Comparison of ENCODE assay signal across 13 cellular contexts in the genomic region with DNA sequence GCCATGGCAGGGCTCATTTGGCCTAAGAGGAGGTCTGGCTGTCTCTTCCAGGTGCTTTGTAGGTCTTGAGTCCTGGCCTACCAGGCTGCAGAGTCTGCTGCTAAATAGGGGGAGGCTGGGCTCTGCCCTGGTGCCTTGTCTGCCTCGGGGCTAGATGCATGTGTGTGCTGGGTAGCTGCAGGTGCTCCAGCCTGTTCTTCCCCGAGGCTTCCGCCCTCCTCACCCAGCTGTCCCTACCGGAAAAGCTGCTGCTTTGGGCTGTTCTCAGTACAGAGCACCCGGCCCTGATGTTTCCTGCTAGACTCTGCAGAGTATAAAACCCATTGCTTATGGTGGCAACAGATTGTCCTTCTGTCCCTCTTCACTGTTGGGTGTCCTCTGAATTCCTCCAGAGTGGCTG. TPM values are rescaled to one million over a fixed set of nuclear protein-coding genes. Genes with fewer than 3 reads are reported as not detected.
DNase-seq lines count a peak whose midpoint lies in the region; ATAC-seq and TF ChIP-seq lines count a peak whose summit lies in the region.
"Had no signal": no experiment of that assay in that cellular context is flagged by ENCODE, and none has a peak within 500 bp of the region (broad histone marks: within the 10 kb centered on the region; RNA-seq: fewer than 3 reads in every experiment).

No MANE protein-coding gene starts in this region.

- H2AFZ ChIP-seq in hepatocyte: no peak overlapping the region

- H3K27me3 ChIP-seq in breast epithelium: no peaks in the 10 kb centered on the region
- H3K27me3 ChIP-seq in hepatocyte: no peaks in the 10 kb centered on the region
- no peaks in the 10 kb centered on the region for H3K27me3 ChIP-seq in upper lobe of right lung
- H3K27me3 ChIP-seq: vagina had no signal

- 64% methylated on average over 5 of the region's 5 CpGs for WGBS in hepatocyte (ENCODE audit: low lambda C conversion rate, missing lambda C conversion rate)

- H3K27ac ChIP-seq in breast epithelium (no peak overlapping the region), hepatocyte (peak overlapping the region; percentile 17), upper lobe of right lung (no peak overlapping the region)

- TF ChIP-seq POLR2A in breast epithelium (IDR thresholded peaks at IDR 0.05): no peak

- intact Hi-C loops in MCF 10A (cut with micrococcal nuclease) (no loop called here), breast epithelium (cut with DNase I; ENCODE audit: low total_unique reads) (no loop called here), upper lobe of right lung (cut with DNase I) (no loop called here)

- H3K36me3 ChIP-seq in breast epithelium (no peaks in the 10 kb centered on the region), hepatocyte (replicated peaks; ENCODE audit: insufficient read depth, low read depth) (no peaks in the 10 kb centered on the region), upper lobe of right lung (no peaks in the 10 kb centered on the region)
- H3K36me3 ChIP-seq: vagina had no signal

- H3K9me3 ChIP-seq in breast epithelium (no peaks in the 10 kb centered on the region), hepatocyte (ENCODE audit: low read depth) (no peaks in the 10 kb centered on the region), upper lobe of right lung (no peaks in the 10 kb centered on the region)
- H3K9me3 ChIP-seq: vagina had no signal

- H3K4me2 ChIP-seq in hepatocyte: no peak overlapping the region

- peak; percentile 22; the same call in 1 of the 2 replicates for ATAC-seq in WTC11
- peak; percentile 34 for ATAC-seq in upper lobe of right lung

- H3K36me3 Mint-ChIP-seq in MCF 10A (ENCODE audit: insufficient read depth, unreplicated experiment): peaks cover 21% of the 10 kb centered on the region
- H3K36me3 Mint-ChIP-seq in WTC11: peaks cover 9% of the 10 kb centered on the region

- no peak overlapping the region for H3K4me3 ChIP-seq in breast epithelium
- H3K4me3 ChIP-seq in hepatocyte: no peak overlapping the region
- no peak overlapping the region for H3K4me3 ChIP-seq in upper lobe of right lung
- H3K4me3 ChIP-seq: vagina had no signal

- H3K4me3 Mint-ChIP-seq in MCF 10A (ENCODE audit: unreplicated experiment) (no peak overlapping the region), WTC11 (no peak overlapping the region)
- H3K4me3 Mint-ChIP-seq: immature natural killer cell had no signal

- H3K27me3 Mint-ChIP-seq in MCF 10A (ENCODE audit: insufficient read depth, unreplicated experiment) (no peaks in the 10 kb centered on the region), WTC11 (ENCODE audit: low read depth) (no peaks in the 10 kb centered on the region)

- H3K27ac Mint-ChIP-seq in MCF 10A (ENCODE audit: low read depth, unreplicated experiment) (peak overlapping the region; percentile 6), WTC11 (no peak overlapping the region)
- H3K27ac Mint-ChIP-seq: immature natural killer cell had no signal

- no peaks in the 10 kb centered on the region for H3K9me3 Mint-ChIP-seq in MCF 10A (ENCODE audit: unreplicated experiment)
- no peaks in the 10 kb centered on the region for H3K9me3 Mint-ChIP-seq in WTC11
- H3K9me3 Mint-ChIP-seq: immature natural killer cell had no signal

- BruUV-seq in MCF 10A (replicated peaks; lab: Mats Ljungman, UMichigan): no TSS peak

- TF ChIP-seq CTCF in MCF 10A (IDR thresholded peaks at IDR 0.05; ENCODE audit: unreplicated experiment) (no peak), breast epithelium (IDR thresholded peaks at IDR 0.05) (no peak), WTC11 (IDR thresholded peaks at IDR 0.05) (no peak), hepatocyte (IDR thresholded peaks at IDR 0.05; ENCODE audit: poor library complexity) (no peak), upper lobe of right lung (IDR thresholded peaks at IDR 0.05) (no peak)

- POLR2A ChIA-PET in MCF 10A (lab: Yijun Ruan, JAX): interaction anchor here (0.6 to 3.5 kb wide), 12 partner anchors 9 to 116 kb away, joined by 3 to 30 read pairs (median 9); a partner anchor contains a TSS
- POLR2A ChIA-PET in WTC11 (lab: Charles Lee): interaction anchor here (0.6 kb wide), 1 partner anchor 299 kb away, joined by 3 read pairs; no protein-coding TSS in a partner anchor

- no peaks in the 10 kb centered on the region for H3K4me1 ChIP-seq in breast epithelium
- peaks cover 11% of the 10 kb centered on the region for H3K4me1 ChIP-seq in hepatocyte (ENCODE audit: insufficient read depth)
- no peaks in the 10 kb centered on the region for H3K4me1 ChIP-seq in upper lobe of right lung

- no peaks in the 10 kb centered on the region for H3K9me2 ChIP-seq in hepatocyte (replicated peaks; ENCODE audit: insufficient read depth)

- CTCF ChIA-PET in MCF 10A (lab: Yijun Ruan, JAX) (interaction anchor here (0.9 to 1.4 kb wide), 2 partner anchors 8 to 14 kb away, joined by 4 to 5 read pairs; no protein-coding TSS in a partner anchor), WTC11 (lab: Charles Lee) (interaction anchor here (0.7 to 2.4 kb wide), 2 partner anchors 8 to 288 kb away, joined by 4 to 9 read pairs; no protein-coding TSS in a partner anchor)

- DNase-seq in MCF 10A (ENCODE audit: unreplicated experiment): no peak
- DNase-seq in breast epithelium (ENCODE audit: low spot score in 2 of 2): no peak
- no peak for DNase-seq in WTC11 (ENCODE audit: low spot score)
- no peak for DNase-seq in hepatocyte (ENCODE audit: low spot score)
- DNase-seq in upper lobe of right lung: peak; percentile 30
- DNase-seq in 8988T: no peak
- DNase-seq in DMS 273 (lab: John Stamatoyannopoulos, UW; ENCODE audit: unreplicated experiment): no peak
- DNase-seq in Kasumi-1 (lab: John Stamatoyannopoulos, UW): no peak
- DNase-seq: immature natural killer cell, NCI-H1048, NCI-H345, OCI-M1 had no signal

- no peaks in the 10 kb centered on the region for H4K20me1 ChIP-seq in hepatocyte (ENCODE audit: insufficient read depth, poor library complexity, severe bottlenecking)

- peaks cover 15% of the 10 kb centered on the region for H3K4me1 Mint-ChIP-seq in MCF 10A (ENCODE audit: insufficient read depth, unreplicated experiment)
- 0 out of 2 replicates have a peak, but pooled peaks cover 6% of the 10 kb centered on the region for H3K4me1 Mint-ChIP-seq in WTC11
- H3K4me1 Mint-ChIP-seq: immature natural killer cell had no signal

- H3K79me2 ChIP-seq in hepatocyte: no peaks in the 10 kb centered on the region

TF ChIP-seq in WTC11, 78 proteins besides CTCF, POLR2A, EP300 and RAD21:
- TF ChIP-seq NFATC4 (CRISPR knock-in tag; IDR thresholded peaks at IDR 0.05) (no peak), SMAD3 (CRISPR knock-in tag; IDR thresholded peaks at IDR 0.05; ENCODE audit: borderline replicate concordance) (no peak), FOXK1 (CRISPR knock-in tag; IDR thresholded peaks at IDR 0.05) (no peak), ZNF671 (CRISPR knock-in tag; IDR thresholded peaks at IDR 0.05) (no peak), KAT7 (CRISPR knock-in tag; IDR thresholded peaks at IDR 0.05; ENCODE audit: borderline replicate concordance) (no peak), GABPB1 (CRISPR knock-in tag; IDR thresholded peaks at IDR 0.05) (no peak), ATF1 (CRISPR knock-in tag; IDR thresholded peaks at IDR 0.05) (no peak), HMGA2 (CRISPR knock-in tag; IDR thresholded peaks at IDR 0.05) (no peak)
- TF ChIP-seq, protein P1, sequence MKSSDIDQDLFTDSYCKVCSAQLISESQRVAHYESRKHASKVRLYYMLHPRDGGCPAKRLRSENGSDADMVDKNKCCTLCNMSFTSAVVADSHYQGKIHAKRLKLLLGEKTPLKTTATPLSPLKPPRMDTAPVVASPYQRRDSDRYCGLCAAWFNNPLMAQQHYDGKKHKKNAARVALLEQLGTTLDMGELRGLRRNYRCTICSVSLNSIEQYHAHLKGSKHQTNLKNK (CRISPR knock-in tag; IDR thresholded peaks at IDR 0.05): no peak

RNA-seq across cellular contexts. Expression of a gene that starts 37.7 kb away (rescaled TPM):
- total RNA-seq in MCF 10A (2022): 54.4 and 57.8 TPM in 2 replicates
- 10 to 100 TPM; 23.3 to 26.8 (median 26.2) TPM for total RNA-seq in breast epithelium
- total RNA-seq in WTC11 (2021): 44.2 to 47.6 TPM (median 44.5 TPM) in 3 replicates
- 22.0 and 22.6 TPM in 2 replicates for total RNA-seq in hepatocyte
- polyA plus RNA-seq in hepatocyte: 24.0 and 26.0 TPM in 2 replicates
- total RNA-seq in upper lobe of right lung: 58.7 TPM
